In the genomic region with DNA sequence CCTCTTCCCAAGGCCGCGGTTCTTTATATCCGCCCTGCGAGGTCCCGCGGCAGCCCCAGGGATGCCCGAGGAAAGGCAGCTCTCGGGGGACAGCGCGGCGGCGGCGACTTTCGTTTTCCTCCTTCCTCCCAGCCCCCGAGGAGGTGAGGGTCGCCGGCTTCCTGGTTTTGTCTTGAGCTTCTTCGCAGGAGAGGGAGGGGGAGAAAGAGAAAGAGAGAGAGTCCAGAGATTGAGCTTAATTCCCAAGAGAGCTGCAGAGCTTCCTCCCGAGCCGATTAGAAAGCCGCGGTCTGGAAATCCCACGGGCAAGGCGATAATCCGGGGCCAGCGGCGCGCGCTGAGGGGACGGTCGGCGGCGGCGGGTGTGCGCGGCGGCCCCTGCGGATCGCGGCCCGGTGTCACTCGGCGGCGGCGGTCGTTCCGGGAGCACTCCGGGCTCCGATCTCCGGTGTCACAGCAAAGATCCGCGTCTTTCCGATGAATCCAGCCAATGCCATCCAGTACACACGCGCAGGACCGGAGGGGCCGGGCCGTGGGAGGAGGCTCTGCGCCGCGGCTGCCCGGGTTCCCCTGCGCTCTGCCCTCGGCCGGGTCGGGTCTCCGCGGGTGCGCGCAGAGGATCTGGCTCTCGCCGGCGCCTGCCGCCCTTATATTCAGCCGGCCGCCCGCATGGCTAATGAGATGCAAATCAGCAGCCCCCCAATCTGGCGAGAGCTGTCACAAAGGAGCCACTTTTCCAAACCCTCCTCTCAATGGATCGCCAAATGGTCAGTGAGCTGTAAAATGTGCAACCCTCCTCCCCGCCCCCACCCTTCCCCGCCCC, we compare ENCODE assay signal across 8 cellular contexts. TPM values are rescaled to one million over a fixed set of nuclear protein-coding genes. Genes with fewer than 3 reads are reported as not detected.
DNase-seq lines count a peak whose midpoint lies in the region; ATAC-seq and TF ChIP-seq lines count a peak whose summit lies in the region.

A gene with protein sequence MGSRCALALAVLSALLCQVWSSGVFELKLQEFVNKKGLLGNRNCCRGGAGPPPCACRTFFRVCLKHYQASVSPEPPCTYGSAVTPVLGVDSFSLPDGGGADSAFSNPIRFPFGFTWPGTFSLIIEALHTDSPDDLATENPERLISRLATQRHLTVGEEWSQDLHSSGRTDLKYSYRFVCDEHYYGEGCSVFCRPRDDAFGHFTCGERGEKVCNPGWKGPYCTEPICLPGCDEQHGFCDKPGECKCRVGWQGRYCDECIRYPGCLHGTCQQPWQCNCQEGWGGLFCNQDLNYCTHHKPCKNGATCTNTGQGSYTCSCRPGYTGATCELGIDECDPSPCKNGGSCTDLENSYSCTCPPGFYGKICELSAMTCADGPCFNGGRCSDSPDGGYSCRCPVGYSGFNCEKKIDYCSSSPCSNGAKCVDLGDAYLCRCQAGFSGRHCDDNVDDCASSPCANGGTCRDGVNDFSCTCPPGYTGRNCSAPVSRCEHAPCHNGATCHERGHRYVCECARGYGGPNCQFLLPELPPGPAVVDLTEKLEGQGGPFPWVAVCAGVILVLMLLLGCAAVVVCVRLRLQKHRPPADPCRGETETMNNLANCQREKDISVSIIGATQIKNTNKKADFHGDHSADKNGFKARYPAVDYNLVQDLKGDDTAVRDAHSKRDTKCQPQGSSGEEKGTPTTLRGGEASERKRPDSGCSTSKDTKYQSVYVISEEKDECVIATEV (minus strand): TSS at position 773 of the 823 bp plus-strand sequence. CDS start 939 bp downstream, outside the sequence.

- H3K4me3 ChIP-seq in GM23338 = peak within 1 kb of the TSS; percentile 78
- peak within 1 kb of the TSS; percentile 90 for H3K4me3 ChIP-seq in adipocyte (ENCODE audit: low read length)
- H3K4me3 ChIP-seq in heart right ventricle = peak within 1 kb of the TSS; percentile 69 to 90 (median 80)
- peak within 1 kb of the TSS; percentile 57 for H3K4me3 ChIP-seq in ovary

- H3K27me3 Mint-ChIP-seq in GM23338 (ENCODE audit: insufficient read depth, low read depth, poor library complexity) = peaks cover 84% of the 10 kb centered on the region

- no peaks in the 10 kb centered on the region for H3K79me2 ChIP-seq in GM23338 (replicated peaks; ENCODE audit: insufficient read depth)

- H3K36me3 Mint-ChIP-seq in GM23338 (ENCODE audit: low read depth) = peaks cover 11% of the 10 kb centered on the region

- H3K27me3 ChIP-seq in GM23338 (ENCODE audit: insufficient read depth) (peaks cover 92% of the 10 kb centered on the region), adipocyte (replicated peaks; ENCODE audit: control insufficient read depth, insufficient read depth, low read length) (peaks cover 26% of the 10 kb centered on the region), heart right ventricle (peaks cover 0 to 100% (median 19%) of the 10 kb centered on the region in 7 donors), ovary (peaks cover 3% of the 10 kb centered on the region)

- H3K9me2 ChIP-seq in GM23338 (ENCODE audit: insufficient read depth) = no peaks in the 10 kb centered on the region

- 0% methylated on average over 71 to 80 of the region's 81 CpGs for WGBS in heart right ventricle, 2 donors
- 0 to 1% (median 1%) methylated on average over 70 to 81 of the region's 81 CpGs for WGBS in ovary, 3 donors

- DNase-seq in Ammon's horn (ENCODE audit: low spot score) (peak; percentile 91), GM23338 (ENCODE audit: low spot score) (peak; percentile 87), NCI-H774 (lab: John Stamatoyannopoulos, UW) (peak; percentile 98), adipocyte (ENCODE audit: low read depth) (peak; percentile 76), heart right ventricle (peak; percentile 56 to 76), ovary (peak in 1 of 5 donors; percentile 28)

- no peak for TF ChIP-seq POLR2A in ovary (IDR thresholded peaks at IDR 0.05)

- H3K36me3 ChIP-seq in GM23338 (ENCODE audit: insufficient read depth) (no peaks in the 10 kb centered on the region), adipocyte (ENCODE audit: control insufficient read depth, insufficient read depth, low read length, severe bottlenecking) (no peaks in the 10 kb centered on the region), heart right ventricle (peaks cover 0 to 12% (median 0%) of the 10 kb centered on the region in 9 donors), ovary (no peaks in the 10 kb centered on the region)

- peak within 1 kb of the TSS; percentile 77 for H3K9ac ChIP-seq in adipocyte (ENCODE audit: low read length)

- no peak within 1 kb of the TSS for H3K27ac ChIP-seq in GM23338 (ENCODE audit: low read depth)
- peak within 1 kb of the TSS; percentile 66 to 91 (median 85) for H3K27ac ChIP-seq in heart right ventricle
- no peak within 1 kb of the TSS for H3K27ac ChIP-seq in ovary

- ATAC-seq in GM23338 = peak; percentile 12
- peak; percentile 28 to 72 (median 46) for ATAC-seq in heart right ventricle
- no peak for ATAC-seq in HG03520 (IDR thresholded peaks at IDR 0.05; ENCODE audit: unreplicated experiment)
- ATAC-seq in GM19397 (IDR thresholded peaks at IDR 0.05; ENCODE audit: unreplicated experiment) = no peak

- peak within 1 kb of the TSS; percentile 94 for H2AFZ ChIP-seq in GM23338

- no peaks in the 10 kb centered on the region for H3K9me3 ChIP-seq in adipocyte (ENCODE audit: control insufficient read depth, low read length)
- no peaks in the 10 kb centered on the region for H3K9me3 ChIP-seq in heart right ventricle
- no peaks in the 10 kb centered on the region for H3K9me3 ChIP-seq in ovary

- peaks cover 24% of the 10 kb centered on the region for H3F3A ChIP-seq in GM23338 (replicated peaks; ENCODE audit: low read depth)

- no peaks in the 10 kb centered on the region; the same call in 1 of the 2 replicates for H4K20me1 ChIP-seq in GM23338 (replicated peaks; ENCODE audit: insufficient read depth)

- peaks cover 8% of the 10 kb centered on the region for H3K9me3 Mint-ChIP-seq in GM23338

- H3K27ac Mint-ChIP-seq in GM23338 = no peak within 1 kb of the TSS

- peaks cover 63% of the 10 kb centered on the region for H3K4me1 Mint-ChIP-seq in GM23338

- intact Hi-C loops in heart right ventricle (cut with DNase I) (loop anchor here (2.0 to 10.0 kb wide), 16 partner anchors 24 to 496 kb away; no protein-coding TSS in a partner anchor), ovary (cut with DNase I) (loop anchor here in 2 of 4 donors (5.0 to 10.0 kb wide), 2 partner anchors 456 to 498 kb away; no protein-coding TSS in a partner anchor)

- H3K4me2 ChIP-seq in GM23338 = peak within 1 kb of the TSS; percentile 95

- TF ChIP-seq CTCF in GM23338 (conservative IDR thresholded peaks at IDR 0.05; ENCODE audit: low read depth in 2 of 2) (no peak), heart right ventricle (IDR thresholded peaks at IDR 0.05) (no peak), ovary (IDR thresholded peaks at IDR 0.05) (no peak)

- no peak for TF ChIP-seq EP300 in ovary (IDR thresholded peaks at IDR 0.05)

- peak within 1 kb of the TSS; percentile 89 for H3K4me3 Mint-ChIP-seq in GM23338

- H3K4me1 ChIP-seq in GM23338 (ENCODE audit: insufficient read depth) = peaks cover 48% of the 10 kb centered on the region
- peaks cover 22% of the 10 kb centered on the region for H3K4me1 ChIP-seq in adipocyte (ENCODE audit: control insufficient read depth, insufficient read depth, low read length)
- H3K4me1 ChIP-seq in heart right ventricle = peaks cover 16 to 78% (median 67%) of the 10 kb centered on the region in 9 donors
- H3K4me1 ChIP-seq in ovary (ENCODE audit: insufficient read depth) = peaks cover 29% of the 10 kb centered on the region

TF ChIP-seq in GM23338, 12 proteins besides CTCF, POLR2A, EP300 and RAD21:
- TF ChIP-seq, protein P1, sequence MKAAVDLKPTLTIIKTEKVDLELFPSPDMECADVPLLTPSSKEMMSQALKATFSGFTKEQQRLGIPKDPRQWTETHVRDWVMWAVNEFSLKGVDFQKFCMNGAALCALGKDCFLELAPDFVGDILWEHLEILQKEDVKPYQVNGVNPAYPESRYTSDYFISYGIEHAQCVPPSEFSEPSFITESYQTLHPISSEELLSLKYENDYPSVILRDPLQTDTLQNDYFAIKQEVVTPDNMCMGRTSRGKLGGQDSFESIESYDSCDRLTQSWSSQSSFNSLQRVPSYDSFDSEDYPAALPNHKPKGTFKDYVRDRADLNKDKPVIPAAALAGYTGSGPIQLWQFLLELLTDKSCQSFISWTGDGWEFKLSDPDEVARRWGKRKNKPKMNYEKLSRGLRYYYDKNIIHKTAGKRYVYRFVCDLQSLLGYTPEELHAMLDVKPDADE (IDR thresholded peaks at IDR 0.05) = no peak
- TF ChIP-seq EZH2 (IDR thresholded peaks at IDR 0.05; ENCODE audit: low read depth, unreplicated experiment) (peak; percentile 75), POLR2AphosphoS5 (IDR thresholded peaks at IDR 0.05; ENCODE audit: low read depth) (peak; percentile 80)

RNA-seq across cellular contexts. Expression of the gene that starts here (rescaled TPM):
- 4.6 and 4.8 TPM in 2 replicates for total RNA-seq in GM23338 (2014; rRNA removed; shearing (Covaris generic))
- polyA plus RNA-seq in GM23338 (2016; fragmentation: Nextera tagmentation; extraction: Ambion mirVana) (2.2 and 2.6 TPM in 2 replicates), heart right ventricle (10 to 100 TPM in 1 of 2 donors, 1 to 10 TPM in 1; 2.6 to 27.2 TPM), ovary (1 to 10 TPM in 1 of 2 donors, under 1 TPM in 1; 0.90 to 2.4 TPM)
- total RNA-seq in heart right ventricle (10 to 100 TPM in 4 of 10 donors, 1 to 10 TPM in 6; 5.4 to 22.0 (median 8.7) TPM), ovary (10 to 100 TPM in 1 of 7 donors, 1 to 10 TPM in 6; 1.3 to 11.5 (median 4.6) TPM)

Comparison
In these comparisons a context has a peak if more than half of its experiments do, and no peak if none do; other contexts are left out.
1. ATAC-seq: peak in GM23338 (single experiment) and heart right ventricle (8 of 8); none in HG03520 (single experiment) and GM19397 (single experiment).
2. H3K27ac ChIP-seq: peak in heart right ventricle (10 of 10); none in GM23338 (single experiment) and ovary (0 of 2).
3. Peak in every context shown above with its lines, with median percentiles within 50 percentile points of each other: H3K4me3 ChIP-seq.